Comparison of ENCODE assay signal across 22 cellular contexts in genomic region chr12:105167346-105167745, GRCh38.
"Had no signal": no experiment of that assay in that cellular context is flagged by ENCODE, and none has a peak within 500 bp of the region (broad histone marks: within the 10 kb centered on the region; RNA-seq: fewer than 3 reads in every experiment).

No MANE protein-coding gene starts in this region.

- H3K27me3 ChIP-seq: body of pancreas, esophagus squamous epithelium, gastrocnemius medialis, heart left ventricle, left lung, tibial artery had no signal

- H3K4me1 Mint-ChIP-seq: activated B cell treated with CpG ODN at 0.5 μM for 24 hours, neural crest cell had no signal

- H3K9me3 ChIP-seq: body of pancreas, esophagus squamous epithelium, gastrocnemius medialis, heart left ventricle, left lung, mucosa of descending colon, tibial artery had no signal

- H3K4me3 Mint-ChIP-seq: activated B cell treated with CpG ODN at 0.5 μM for 24 hours; activated CD4-positive, alpha-beta memory T cell treated with anti-CD3 and anti-CD28 coated beads for 36 hours; activated naive CD8-positive, alpha-beta T cell treated with anti-CD3 and anti-CD28 coated beads, Interleukin-2, amount 10 ng/mL, durations not matched to agents 7 days and 5 days; effector memory CD8-positive, alpha-beta T cell; naive B cell; neural crest cell had no signal

- H3K4me1 ChIP-seq: body of pancreas, gastrocnemius medialis, heart left ventricle, left lung, tibial artery had no signal

- H3K4me3 ChIP-seq: body of pancreas, esophagus squamous epithelium, gastrocnemius medialis, heart left ventricle, left lung, mucosa of descending colon, tibial artery had no signal

- H3K9me3 Mint-ChIP-seq: activated B cell treated with CpG ODN at 0.5 μM for 24 hours; activated CD4-positive, alpha-beta memory T cell treated with anti-CD3 and anti-CD28 coated beads for 36 hours; activated naive CD8-positive, alpha-beta T cell treated with anti-CD3 and anti-CD28 coated beads, Interleukin-2, amount 10 ng/mL, durations not matched to agents 7 days and 5 days; activated T-helper 2 cell treated with anti-CD3 and anti-CD28 coated beads, Interferon-gamma antibody, Interleukin-2, Interleukin-4, amounts not matched to agents 10 μg/mL and 5 μg/mL and 100 μg/mL, durations not matched to agents 14 hours and 24 hours and 36 hours; effector memory CD8-positive, alpha-beta T cell; naive B cell; neural crest cell had no signal

- H3K27me3 Mint-ChIP-seq: activated B cell treated with CpG ODN at 0.5 μM for 24 hours; activated CD4-positive, alpha-beta memory T cell treated with anti-CD3 and anti-CD28 coated beads for 36 hours; activated naive CD8-positive, alpha-beta T cell treated with anti-CD3 and anti-CD28 coated beads, Interleukin-2, amount 10 ng/mL, durations not matched to agents 7 days and 5 days; effector memory CD8-positive, alpha-beta T cell; naive B cell; progenitor cell of endocrine pancreas had no signal

- H3K27ac ChIP-seq: body of pancreas, esophagus squamous epithelium, gastrocnemius medialis, heart left ventricle, left lung, tibial artery had no signal

- DNase-seq: activated B cell treated with CpG ODN at 0.5 μM for 24 hours; activated CD4-positive, alpha-beta memory T cell treated with anti-CD3 and anti-CD28 coated beads for 36 hours; activated CD4-positive, alpha-beta T cell treated with anti-CD3 and anti-CD28 coated beads for 4 hours; activated naive CD4-positive, alpha-beta T cell treated with Interleukin-2 at 50 U/mL for 16 hours; activated naive CD8-positive, alpha-beta T cell treated with anti-CD3 and anti-CD28 coated beads, Interleukin-2, amount 10 ng/mL, durations not matched to agents 7 days and 5 days; activated T-cell treated with anti-CD3 and anti-CD28 coated beads, Interleukin-2, amount 50 U/mL, for 1 hour; body of pancreas; effector memory CD8-positive, alpha-beta T cell; esophagus squamous epithelium; gastrocnemius medialis; heart left ventricle; left lung; mucosa of descending colon; naive B cell; stimulated activated CD4-positive, alpha-beta T cell treated with anti-CD3 and anti-CD28 coated beads, Interleukin-2, amount 100 ng/mL, for 24 hours; stimulated activated naive CD8-positive, alpha-beta T cell treated with anti-CD3 and anti-CD28 coated beads, Interleukin-15, Interleukin-2, amounts not matched to agents 100 U/mL and 50 U/mL, for 24 hours; substantia nigra; T-helper 9 cell; tibial artery had no signal

- ATAC-seq: body of pancreas; effector memory CD8-positive, alpha-beta T cell; gastrocnemius medialis; heart left ventricle; left lung; mucosa of descending colon; stimulated activated naive CD8-positive, alpha-beta T cell treated with anti-CD3 and anti-CD28 coated beads, Interleukin-15, Interleukin-2, amounts not matched to agents 100 U/mL and 50 U/mL, for 24 hours had no signal

- H3K27ac Mint-ChIP-seq: activated CD4-positive, alpha-beta memory T cell treated with anti-CD3 and anti-CD28 coated beads for 36 hours; activated naive CD8-positive, alpha-beta T cell treated with anti-CD3 and anti-CD28 coated beads, Interleukin-2, amount 10 ng/mL, durations not matched to agents 7 days and 5 days; activated T-helper 2 cell treated with anti-CD3 and anti-CD28 coated beads, Interferon-gamma antibody, Interleukin-2, Interleukin-4, amounts not matched to agents 10 μg/mL and 5 μg/mL and 100 μg/mL, durations not matched to agents 14 hours and 24 hours and 36 hours; effector memory CD8-positive, alpha-beta T cell; progenitor cell of endocrine pancreas had no signal
